ENCODE assay signal across 1 cellular context in genomic region chr16:28491970-28492474, GRCh38.
TF ChIP-seq lines count a peak whose summit lies in the region.

Gene CLN3, minus strand, starts transcription at chr16:28492074. Its CDS starts 315 bp downstream, at chr16:28491759.

TF ChIP-seq in HepG2, 621 proteins besides CTCF, POLR2A, EP300 and RAD21 (continued from another document and continues in another):
- peak; percentile 100 for TF ChIP-seq RAD51 (IDR thresholded peaks at IDR 0.05; ENCODE audit: borderline replicate concordance)
- peak; percentile 58; the same call in 1 of the 2 replicates for TF ChIP-seq MAZ (IDR thresholded peaks at IDR 0.05; ENCODE audit: borderline replicate concordance, low read depth, low read length)
- no peak for TF ChIP-seq MAZ (CRISPR knock-in tag; IDR thresholded peaks at IDR 0.05; ENCODE audit: low read depth)
- no peak for TF ChIP-seq ZNF878 (CRISPR knock-in tag; IDR thresholded peaks at IDR 0.05)
- TF ChIP-seq ZMAT3 (CRISPR knock-in tag; conservative IDR thresholded peaks at IDR 0.05): no peak
- no peak for TF ChIP-seq TCF12 (IDR thresholded peaks at IDR 0.05)
- peak; percentile 83 for TF ChIP-seq TCF12 (CRISPR knock-in tag; IDR thresholded peaks at IDR 0.05)
- peak; percentile 95 for TF ChIP-seq ZFX (CRISPR knock-in tag; IDR thresholded peaks at IDR 0.05; ENCODE audit: low read depth)
- TF ChIP-seq ZNF101 (CRISPR knock-in tag; IDR thresholded peaks at IDR 0.05; ENCODE audit: borderline replicate concordance, low read depth): no peak
- TF ChIP-seq ZFP1 (CRISPR knock-in tag; IDR thresholded peaks at IDR 0.05): peak; percentile 64; the same call in 1 of the 2 replicates
- TF ChIP-seq ZFAT (CRISPR knock-in tag; conservative IDR thresholded peaks at IDR 0.05): no peak
- TF ChIP-seq ZNF546 (CRISPR knock-in tag; conservative IDR thresholded peaks at IDR 0.05): no peak
- TF ChIP-seq MIER3 (CRISPR knock-in tag; IDR thresholded peaks at IDR 0.05; ENCODE audit: borderline replicate concordance): peak; percentile 40; the same call in 1 of the 2 replicates
- TF ChIP-seq ZBTB37 (CRISPR knock-in tag; IDR thresholded peaks at IDR 0.05): 0 out of 2 replicates have a peak, but pooled peaks have one; percentile 55
- no peak for TF ChIP-seq HNRNPLL (IDR thresholded peaks at IDR 0.05; ENCODE audit: low read depth, low read length, poor library complexity, severe bottlenecking)
- peak; percentile 63; the same call in 1 of the 2 replicates for TF ChIP-seq IRF2 (CRISPR knock-in tag; IDR thresholded peaks at IDR 0.05)
- no peak for TF ChIP-seq MIXL1 (CRISPR knock-in tag; IDR thresholded peaks at IDR 0.05)
- no peak for TF ChIP-seq ZNF580 (CRISPR knock-in tag; IDR thresholded peaks at IDR 0.05; ENCODE audit: borderline replicate concordance, low read depth)
- no peak for TF ChIP-seq ZNF549 (CRISPR knock-in tag; IDR thresholded peaks at IDR 0.05)
- peak; percentile 96 for TF ChIP-seq GATAD1 (CRISPR knock-in tag; IDR thresholded peaks at IDR 0.05)
- TF ChIP-seq GZF1 (CRISPR knock-in tag; IDR thresholded peaks at IDR 0.05): peak; percentile 54; the same call in 1 of the 2 replicates
- TF ChIP-seq NFIC (IDR thresholded peaks at IDR 0.05; ENCODE audit: low read length): peak; percentile 85; the same call in 1 of the 2 replicates
- TF ChIP-seq NCOR1 (IDR thresholded peaks at IDR 0.05; ENCODE audit: borderline replicate concordance, low read length): peak; percentile 71; the same call in 1 of the 2 replicates
- TF ChIP-seq NFKB2 (CRISPR knock-in tag; IDR thresholded peaks at IDR 0.05; ENCODE audit: borderline replicate concordance): 0 out of 2 replicates have a peak, but pooled peaks have one; percentile 32
- no peak for TF ChIP-seq ZNF678 (CRISPR knock-in tag; IDR thresholded peaks at IDR 0.05)
- TF ChIP-seq MTF1 (CRISPR knock-in tag; IDR thresholded peaks at IDR 0.05): no peak
- no peak for TF ChIP-seq ZNF224 (CRISPR knock-in tag; IDR thresholded peaks at IDR 0.05)
- no peak; the same call in 1 of the 2 replicates for TF ChIP-seq ZC3H13 (CRISPR knock-in tag; IDR thresholded peaks at IDR 0.05)
- TF ChIP-seq RARG (CRISPR knock-in tag; IDR thresholded peaks at IDR 0.05; ENCODE audit: low read depth): 0 out of 2 replicates have a peak, but pooled peaks have one; percentile 56
- TF ChIP-seq MED13 (CRISPR knock-in tag; IDR thresholded peaks at IDR 0.05): no peak
- no peak for TF ChIP-seq SMARCE1 (IDR thresholded peaks at IDR 0.05; ENCODE audit: borderline replicate concordance)
- no peak for TF ChIP-seq ZNF484 (CRISPR knock-in tag; IDR thresholded peaks at IDR 0.05; ENCODE audit: borderline replicate concordance, low read depth)
- no peak for TF ChIP-seq POLR2AphosphoS2 (IDR thresholded peaks at IDR 0.05; ENCODE audit: low read depth, low read length)
- TF ChIP-seq STAT5B (CRISPR knock-in tag; IDR thresholded peaks at IDR 0.05): no peak
- no peak; the same call in 1 of the 2 replicates for TF ChIP-seq NFE2 (CRISPR knock-in tag; IDR thresholded peaks at IDR 0.05)
- no peak for TF ChIP-seq ZFP36 (IDR thresholded peaks at IDR 0.05; ENCODE audit: borderline replicate concordance, low read depth, low read length, partially characterized antibody)
- TF ChIP-seq SNAPC4 (CRISPR knock-in tag; IDR thresholded peaks at IDR 0.05): no peak
- no peak; the same call in 1 of the 2 replicates for TF ChIP-seq E2F2 (CRISPR knock-in tag; IDR thresholded peaks at IDR 0.05; ENCODE audit: borderline replicate concordance)
- no peak for TF ChIP-seq GFI1 (CRISPR knock-in tag; IDR thresholded peaks at IDR 0.05; ENCODE audit: borderline replicate concordance)
- no peak for TF ChIP-seq PAX8 (CRISPR knock-in tag; IDR thresholded peaks at IDR 0.05; ENCODE audit: borderline replicate concordance)
- TF ChIP-seq ZNF350 (CRISPR knock-in tag; IDR thresholded peaks at IDR 0.05; ENCODE audit: borderline replicate concordance, low read depth): no peak; the same call in none of the 2 replicates
- peak; percentile 70 for TF ChIP-seq CBX1 (IDR thresholded peaks at IDR 0.05; ENCODE audit: low read depth)
- peak; percentile 88 for TF ChIP-seq U2AF2 (IDR thresholded peaks at IDR 0.05; ENCODE audit: low read depth, low read length)
- TF ChIP-seq ZFYVE20 (CRISPR knock-in tag; IDR thresholded peaks at IDR 0.05; ENCODE audit: borderline replicate concordance, low read depth): no peak
- TF ChIP-seq CENPX (CRISPR knock-in tag; IDR thresholded peaks at IDR 0.05): no peak
- TF ChIP-seq JUND (CRISPR knock-in tag; IDR thresholded peaks at IDR 0.05): no peak
- TF ChIP-seq JDP2 (CRISPR knock-in tag; IDR thresholded peaks at IDR 0.05; ENCODE audit: borderline replicate concordance): no peak
- TF ChIP-seq SRF (IDR thresholded peaks at IDR 0.05; ENCODE audit: low read depth, low read length): no peak
- TF ChIP-seq MIER2 (CRISPR knock-in tag; IDR thresholded peaks at IDR 0.05): peak; percentile 44; the same call in 1 of the 2 replicates
- no peak; the same call in 1 of the 2 replicates for TF ChIP-seq SOX5 (CRISPR knock-in tag; IDR thresholded peaks at IDR 0.05; ENCODE audit: borderline replicate concordance)
- no peak for TF ChIP-seq HBP1 (CRISPR knock-in tag; IDR thresholded peaks at IDR 0.05; ENCODE audit: low read depth)
- TF ChIP-seq ZNF276 (CRISPR knock-in tag; IDR thresholded peaks at IDR 0.05; ENCODE audit: low read depth): peak; percentile 65; the same call in 1 of the 2 replicates
- TF ChIP-seq ZBTB26 (CRISPR knock-in tag; IDR thresholded peaks at IDR 0.05; ENCODE audit: borderline replicate concordance): no peak
- TF ChIP-seq CHD4 (IDR thresholded peaks at IDR 0.05; ENCODE audit: borderline replicate concordance, low read length): no peak; the same call in 1 of the 2 replicates
- TF ChIP-seq ZNF781 (CRISPR knock-in tag; IDR thresholded peaks at IDR 0.05; ENCODE audit: borderline replicate concordance, not compliant biosample characterization): no peak
- TF ChIP-seq CERS6 (CRISPR knock-in tag; IDR thresholded peaks at IDR 0.05): no peak
- no peak for TF ChIP-seq CREBL2 (CRISPR knock-in tag; IDR thresholded peaks at IDR 0.05; ENCODE audit: borderline replicate concordance)
- no peak for TF ChIP-seq NFKBIZ (CRISPR knock-in tag; IDR thresholded peaks at IDR 0.05)
- no peak for TF ChIP-seq FOXO4 (CRISPR knock-in tag; conservative IDR thresholded peaks at IDR 0.05)
